Comparison of ENCODE assay signal across 8 cellular contexts in the genomic region with DNA sequence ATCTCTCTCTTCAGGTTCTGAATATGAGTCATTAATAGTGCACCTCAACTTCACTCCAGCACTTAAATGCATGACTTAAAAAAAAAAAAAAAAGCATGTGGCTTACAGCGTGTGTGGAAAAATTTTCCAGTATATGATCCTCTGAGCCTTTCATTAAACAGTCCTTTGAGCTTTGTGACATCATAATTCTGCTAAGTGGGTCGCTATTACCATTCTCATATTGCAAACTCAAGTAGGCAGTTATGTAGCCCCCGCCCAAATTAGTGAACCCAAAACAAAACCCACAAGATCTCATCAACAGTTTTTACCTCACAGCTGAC. TPM values are rescaled to one million over a fixed set of nuclear protein-coding genes. Genes with fewer than 3 reads are reported as not detected.
DNase-seq lines count a peak whose midpoint lies in the region; ATAC-seq, FAIRE-seq and TF ChIP-seq lines count a peak whose summit lies in the region.

No MANE protein-coding gene starts in this region.

- FAIRE-seq in RCC 7860 (lab: Jason Lieb, UNC), result no peak

- peak overlapping the region; percentile 99 for H3K27ac ChIP-seq in HUES48 (ENCODE audit: low read depth, low read length)
- H3K27ac ChIP-seq in breast epithelium, result peak overlapping the region; percentile 94 to 96

- in situ Hi-C loops in ACHN (cut with HindIII; ENCODE audit: low pct_ligation_motif_present, low pct_unique_long_range_greater_than_20kb, low sequenced_read_pairs), result no loop called here

- no peak for TF ChIP-seq CTCF in breast epithelium (IDR thresholded peaks at IDR 0.05)

- H3K27me3 ChIP-seq in HUES48 (ENCODE audit: control insufficient read depth, insufficient read depth, low read length) (no peaks in the 10 kb centered on the region), breast epithelium (no peaks in the 10 kb centered on the region), mucosa of stomach (ENCODE audit: control insufficient read depth, insufficient read depth, low read length) (no peaks in the 10 kb centered on the region)

- H3K9me3 ChIP-seq in HUES48 (ENCODE audit: control insufficient read depth, insufficient read depth, low read length) (no peaks in the 10 kb centered on the region), breast epithelium (no peaks in the 10 kb centered on the region), mucosa of stomach (ENCODE audit: control insufficient read depth, low read length) (no peaks in the 10 kb centered on the region)

- intact Hi-C loops in breast epithelium (cut with DNase I; ENCODE audit: low total_unique reads), result no loop called here

- H3K36me3 ChIP-seq in HUES48 (ENCODE audit: control insufficient read depth, insufficient read depth, low read length), result peaks cover 35% of the 10 kb centered on the region
- peaks cover 11% of the 10 kb centered on the region for H3K36me3 ChIP-seq in breast epithelium
- peaks cover 6% of the 10 kb centered on the region for H3K36me3 ChIP-seq in mucosa of stomach (ENCODE audit: control insufficient read depth, insufficient read depth, low read length)

- peak; percentile 24 for DNase-seq in ACHN
- DNase-seq in breast epithelium (ENCODE audit: low spot score in 2 of 2), result no peak
- no peak for DNase-seq in AG08396 (ENCODE audit: low spot score)
- DNase-seq in RCC 7860 (ENCODE audit: low spot score), result no peak
- no peak for DNase-seq in DMS153 (lab: John Stamatoyannopoulos, UW)

- H3K4me1 ChIP-seq in HUES48 (ENCODE audit: control insufficient read depth, insufficient read depth, low read length) (peaks cover 12% of the 10 kb centered on the region), breast epithelium (peaks cover 0 to 6% of the 10 kb centered on the region in 2 donors), mucosa of stomach (ENCODE audit: control insufficient read depth, insufficient read depth, low read length) (peaks cover 9% of the 10 kb centered on the region)

- no peak for TF ChIP-seq POLR2A in breast epithelium (IDR thresholded peaks at IDR 0.05)

- no peak for ATAC-seq in GM19455 (IDR thresholded peaks at IDR 0.05; ENCODE audit: unreplicated experiment)

- H3K4me3 ChIP-seq in HUES48 (ENCODE audit: low read depth, low read length) (peak overlapping the region; percentile 85), breast epithelium (peak overlapping the region; percentile 72 to 82 (median 81)), mucosa of stomach (ENCODE audit: low read length) (peak overlapping the region; percentile 69)

- H3K9ac ChIP-seq in HUES48 (ENCODE audit: low read depth, low read length) (peak overlapping the region; percentile 68), mucosa of stomach (ENCODE audit: low read length) (peak overlapping the region; percentile 93)

RNA-seq across cellular contexts. Expression of a gene that starts 0.7 kb away (rescaled TPM):
- 10 to 100 TPM; 18.1 to 39.7 (median 29.5) TPM for total RNA-seq in breast epithelium

RNA-seq across cellular contexts. Expression of a gene that starts 58.0 kb away (rescaled TPM):
- 1 to 10 TPM in 2 of 3 donors, under 1 TPM in 1; 0.96 to 9.4 (median 4.9) TPM for total RNA-seq in breast epithelium
